ENCODE assay signal across 1 cellular context in genomic region chr2:176129825-176130152, GRCh38.
TF ChIP-seq lines count a peak whose summit lies in the region.

No MANE protein-coding gene starts in this region.

TF ChIP-seq in IMR-90, 13 proteins besides CTCF, POLR2A, EP300 and RAD21 (continued from another document):
- TF ChIP-seq CEBPB (IDR thresholded peaks at IDR 0.05; ENCODE audit: low read depth, low read length) (no peak), SMC3 (IDR thresholded peaks at IDR 0.05; ENCODE audit: low read depth, low read length) (no peak), CHD1 (IDR thresholded peaks at IDR 0.05; ENCODE audit: low read depth, low read length) (no peak), MAFK (IDR thresholded peaks at IDR 0.05; ENCODE audit: low read depth, low read length) (no peak), BHLHE40 (IDR thresholded peaks at IDR 0.05; ENCODE audit: low read depth, low read length) (no peak), RCOR1 (IDR thresholded peaks at IDR 0.05; ENCODE audit: insufficient replicate concordance, low read length) (no peak), MXI1 (IDR thresholded peaks at IDR 0.05; ENCODE audit: borderline replicate concordance, low read depth, low read length) (no peak), MAZ (IDR thresholded peaks at IDR 0.05; ENCODE audit: borderline replicate concordance, low read depth, low read length) (no peak), FOS (IDR thresholded peaks at IDR 0.05; ENCODE audit: low read depth, low read length) (no peak)
- TF ChIP-seq, protein P1, sequence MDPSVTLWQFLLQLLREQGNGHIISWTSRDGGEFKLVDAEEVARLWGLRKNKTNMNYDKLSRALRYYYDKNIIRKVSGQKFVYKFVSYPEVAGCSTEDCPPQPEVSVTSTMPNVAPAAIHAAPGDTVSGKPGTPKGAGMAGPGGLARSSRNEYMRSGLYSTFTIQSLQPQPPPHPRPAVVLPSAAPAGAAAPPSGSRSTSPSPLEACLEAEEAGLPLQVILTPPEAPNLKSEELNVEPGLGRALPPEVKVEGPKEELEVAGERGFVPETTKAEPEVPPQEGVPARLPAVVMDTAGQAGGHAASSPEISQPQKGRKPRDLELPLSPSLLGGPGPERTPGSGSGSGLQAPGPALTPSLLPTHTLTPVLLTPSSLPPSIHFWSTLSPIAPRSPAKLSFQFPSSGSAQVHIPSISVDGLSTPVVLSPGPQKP (IDR thresholded peaks at IDR 0.05; ENCODE audit: borderline replicate concordance, low read depth, low read length), result no peak
